ENCODE assay signal across 16 cellular contexts in genomic region chr15:86759766-86760165, GRCh38.
A peak's percentile ranks its signal among the peaks of the same experiment; 100 is the strongest.
DNase-seq lines count a peak whose midpoint lies in the region; ATAC-seq and TF ChIP-seq lines count a peak whose summit lies in the region.
"Had no signal": no experiment of that assay in that cellular context is flagged by ENCODE, and none has a peak within 500 bp of the region (broad histone marks: within the 10 kb centered on the region; RNA-seq: fewer than 3 reads in every experiment).

No MANE protein-coding gene starts in this region.

- no peaks in the 10 kb centered on the region for H3K27me3 ChIP-seq in cardiac muscle cell
- no peaks in the 10 kb centered on the region for H3K27me3 ChIP-seq in left ventricle myocardium inferior (ENCODE audit: low read depth)
- no peaks in the 10 kb centered on the region for H3K27me3 ChIP-seq in psoas muscle (ENCODE audit: insufficient read depth in 3 of 3, low read length in 2 of 3)
- no peaks in the 10 kb centered on the region for H3K27me3 ChIP-seq in suprapubic skin

- TF ChIP-seq CTCF in cardiac muscle cell (IDR thresholded peaks at IDR 0.05; ENCODE audit: low read depth, low read length) (no peak), left ventricle myocardium inferior (IDR thresholded peaks at IDR 0.05; ENCODE audit: borderline replicate concordance) (no peak), psoas muscle (IDR thresholded peaks at IDR 0.05) (no peak), suprapubic skin (IDR thresholded peaks at IDR 0.05) (no peak)

- no peak for TF ChIP-seq POLR2A in suprapubic skin (IDR thresholded peaks at IDR 0.05)

- H3K4me1 ChIP-seq in cardiac muscle cell (ENCODE audit: low read depth) (peaks cover 40% of the 10 kb centered on the region), left ventricle myocardium inferior (peaks cover 13% of the 10 kb centered on the region), psoas muscle (peaks cover 15% of the 10 kb centered on the region), suprapubic skin (no peaks in the 10 kb centered on the region)

- H3K4me3 ChIP-seq in cardiac muscle cell (no peak overlapping the region), left ventricle myocardium inferior (no peak overlapping the region), psoas muscle (peak overlapping the region; percentile 19), suprapubic skin (no peak overlapping the region)
- H3K4me3 ChIP-seq: GM23338 had no signal

- intact Hi-C loops in left cardiac atrium (cut with DNase I): no loop called here
- intact Hi-C loops in left ventricle myocardium inferior (cut with micrococcal nuclease): no loop called here
- intact Hi-C loops in psoas muscle (cut with DNase I): no loop called here

- H3K27ac ChIP-seq in cardiac muscle cell (peak overlapping the region; percentile 90), left ventricle myocardium inferior (replicated peaks) (peak overlapping the region; percentile 3), psoas muscle (peak overlapping the region; percentile 50), suprapubic skin (no peak overlapping the region)

- H3K36me3 ChIP-seq in cardiac muscle cell (no peaks in the 10 kb centered on the region), left ventricle myocardium inferior (no peaks in the 10 kb centered on the region), psoas muscle (ENCODE audit: insufficient read depth in 1 of 2, low read depth in 1 of 2) (no peaks in the 10 kb centered on the region), suprapubic skin (no peaks in the 10 kb centered on the region)

- H3K9me3 ChIP-seq in cardiac muscle cell (ENCODE audit: low read depth) (no peaks in the 10 kb centered on the region), left ventricle myocardium inferior (replicated peaks) (no peaks in the 10 kb centered on the region), psoas muscle (no peaks in the 10 kb centered on the region), suprapubic skin (no peaks in the 10 kb centered on the region)

- TF ChIP-seq EP300 in suprapubic skin (IDR thresholded peaks at IDR 0.05): no peak

- 17 to 29% (median 22%) methylated on average over 2 of the region's 2 CpGs for WGBS in psoas muscle, 3 donors
- WGBS in suprapubic skin: 46% methylated on average over 2 of the region's 2 CpGs

- ATAC-seq in left cardiac atrium (no peak), psoas muscle (peak; percentile 74 to 93 (median 86))
- ATAC-seq: GM23338, HCT116 had no signal

- DNase-seq in cardiac muscle cell (ENCODE audit: low read depth in 1 of 2, low spot score in 1 of 2) (peak in 1 of 2 donors; percentile 57), left cardiac atrium (no peak), left ventricle myocardium inferior (no peak), psoas muscle (no peak), NCI-H2107 (lab: John Stamatoyannopoulos, UW) (no peak), suprapubic skin (ENCODE audit: low spot score in 2 of 2) (no peak)
- DNase-seq: C1 segment of cervical spinal cord; Calu3; CD4-positive, alpha-beta memory T cell; COR-L47; DMS53; DMS79 treated with DMSO at 0.1 percent for 48 hours; GF-D8; H9 had no signal

Comparison
In these comparisons a context has a peak if more than half of its experiments do, and no peak if none do; other contexts are left out.
1. ATAC-seq: peak in psoas muscle (4 of 4); none in left cardiac atrium (0 of 2).